In the genomic region with DNA sequence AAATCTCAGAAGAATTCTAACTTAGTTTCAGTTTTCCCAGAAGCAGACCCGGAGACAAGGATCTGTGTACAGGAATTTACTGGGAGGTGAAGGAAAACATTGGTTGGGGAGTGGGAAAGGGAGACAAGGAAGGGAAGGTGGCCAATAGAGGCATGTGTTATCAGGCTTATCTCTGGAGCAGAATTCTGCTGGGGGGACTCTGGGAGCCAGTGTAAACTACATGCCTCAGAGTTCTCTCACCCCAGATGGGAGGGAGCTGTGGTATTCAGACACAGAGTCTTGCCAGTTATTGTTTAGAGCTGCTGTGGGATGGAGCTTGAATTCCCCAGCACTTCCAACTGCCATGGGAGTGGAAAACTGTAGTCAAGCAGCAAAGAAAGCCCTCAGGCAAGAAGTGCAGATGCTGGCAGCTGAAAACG, we compare ENCODE assay signal across 13 cellular contexts. TPM values are rescaled to one million over a fixed set of nuclear protein-coding genes. Genes with fewer than 3 reads are reported as not detected.
DNase-seq lines count a peak whose midpoint lies in the region; ATAC-seq, FAIRE-seq and TF ChIP-seq lines count a peak whose summit lies in the region.
"Had no signal": no experiment of that assay in that cellular context is flagged by ENCODE, and none has a peak within 500 bp of the region (broad histone marks: within the 10 kb centered on the region; RNA-seq: fewer than 3 reads in every experiment).

No MANE protein-coding gene starts in this region.

- TF ChIP-seq POLR2A in K562 (conservative IDR thresholded peaks at IDR 0.05): no peak
- TF ChIP-seq POLR2A in GM12891 (IDR thresholded peaks at IDR 0.05; ENCODE audit: low read depth, low read length): no peak

- CTCF ChIA-PET in K562 (lab: Yijun Ruan, JAX; ENCODE audit: low intra/inter-chr PET ratio): no interaction called here

- 25% methylated on average over 2 of the region's 2 CpGs for WGBS in K562 (ENCODE audit: insufficient coverage, low coverage, missing lambda C conversion rate)
- 14% methylated on average over 2 of the region's 2 CpGs for WGBS in hepatocyte (ENCODE audit: low lambda C conversion rate, missing lambda C conversion rate)

- FAIRE-seq in K562 (lab: Jason Lieb, UNC): no peak
- no peak for FAIRE-seq in GM12891 (lab: Jason Lieb, UNC)

- peak; percentile 92 for DNase-seq in H4 (ENCODE audit: low spot score)
- no peak for DNase-seq in K562 (ENCODE audit: extremely low read depth in 1 of 4, low spot score in 3 of 4)
- DNase-seq in hepatocyte (ENCODE audit: low spot score): peak; percentile 63
- DNase-seq in GM20000 (ENCODE audit: low spot score): no peak
- DNase-seq in GM12891 (ENCODE audit: insufficient read length, low spot score): no peak
- DNase-seq in stimulated activated CD4-positive, alpha-beta T cell treated with anti-CD3 and anti-CD28 coated beads, Interleukin-4, amount 100 ng/mL, for 4 hours: no peak
- DNase-seq: activated CD8-positive, alpha-beta memory T cell treated with anti-CD3 and anti-CD28 coated beads, Interleukin-2, amount 10 ng/mL, durations not matched to agents 7 days and 5 days; endodermal cell; stimulated activated naive B cell treated with anti-CD40 and anti-IgM and Interleukin-4, amounts not matched to agents 10 μg/mL and 1 μg/mL and 100 μg/mL, for 72 hours had no signal

- H3K36me3 ChIP-seq in K562 (ENCODE audit: control insufficient read depth, insufficient read depth, low read length): peaks cover 4% of the 10 kb centered on the region; the same call in 1 of the 3 replicates
- H3K36me3 ChIP-seq in hepatocyte (replicated peaks; ENCODE audit: insufficient read depth, low read depth): no peaks in the 10 kb centered on the region
- H3K36me3 ChIP-seq in skeletal muscle tissue (ENCODE audit: control insufficient read depth in 3 of 3, insufficient read depth in 3 of 3, low read length in 3 of 3): peaks cover 1 to 2% (median 2%) of the 10 kb centered on the region in 3 donors

- H4K20me1 ChIP-seq in K562 (replicated peaks; ENCODE audit: control insufficient read depth, insufficient read depth, low read length): no peaks in the 10 kb centered on the region
- no peaks in the 10 kb centered on the region for H4K20me1 ChIP-seq in hepatocyte (ENCODE audit: insufficient read depth, poor library complexity, severe bottlenecking)

- BruUV-seq in K562 (replicated peaks; lab: Mats Ljungman, UMichigan): no TSS peak

- H3K27ac ChIP-seq in K562 (ENCODE audit: extremely low read depth, low read depth, low read length) (no peak overlapping the region), hepatocyte (peak overlapping the region; percentile 42), skeletal muscle tissue (ENCODE audit: low read depth, low read length) (peak overlapping the region; percentile 51)
- H3K27ac ChIP-seq: RWPE1 had no signal

- H3K9ac ChIP-seq in K562 (ENCODE audit: insufficient read depth in 1 of 2, low read depth in 2 of 2, low read length in 2 of 2) (peak overlapping the region in 1 of 2 experiments; percentile 6; a peak in 1 of 4 replicates), skeletal muscle tissue (ENCODE audit: low read depth in 1 of 3, low read length in 3 of 3) (peak overlapping the region in 1 of 3 donors; percentile 45)

- no peak for TF ChIP-seq RAD21 in K562 (CRISPR knock-in tag; conservative IDR thresholded peaks at IDR 0.05 in 1 of 2, IDR thresholded peaks at IDR 0.05 in 1 of 2)

- ATAC-seq in K562: peak; percentile 73
- ATAC-seq in GM18868 (IDR thresholded peaks at IDR 0.05; ENCODE audit: unreplicated experiment): no peak
- ATAC-seq: activated CD8-positive, alpha-beta memory T cell treated with anti-CD3 and anti-CD28 coated beads, Interleukin-2, amount 10 ng/mL, durations not matched to agents 7 days and 5 days; stimulated activated naive B cell treated with anti-CD40 and anti-IgM and Interleukin-4, amounts not matched to agents 10 μg/mL and 1 μg/mL and 100 μg/mL, for 72 hours had no signal

- intact Hi-C loops in K562 (cut with micrococcal nuclease): no loop called here

- H3K4me3 ChIP-seq in K562 (no peak overlapping the region), hepatocyte (no peak overlapping the region), skeletal muscle tissue (ENCODE audit: low read length in 3 of 3) (no peak overlapping the region)

- H3K4me1 ChIP-seq in K562 (replicated peaks in 1 of 2; ENCODE audit: control insufficient read depth in 2 of 2, insufficient read depth in 2 of 2, low read length in 2 of 2) (peaks cover 14% of the 10 kb centered on the region in 2 experiments; a peak in 4 of 5 replicates), hepatocyte (ENCODE audit: insufficient read depth) (peaks cover 9% of the 10 kb centered on the region), skeletal muscle tissue (ENCODE audit: control insufficient read depth in 3 of 3, insufficient read depth in 3 of 3, low read length in 3 of 3) (peaks cover 4 to 14% (median 9%) of the 10 kb centered on the region in 3 donors)

- no peaks in the 10 kb centered on the region for H3K9me2 ChIP-seq in hepatocyte (replicated peaks; ENCODE audit: insufficient read depth)

- POLR2A ChIA-PET in K562 (lab: Yijun Ruan, JAX): interaction anchor here (0.7 to 2.1 kb wide), 2 partner anchors 10 to 188 kb away, joined by 4 to 9 read pairs; no protein-coding TSS in a partner anchor

- H3K79me2 ChIP-seq in K562 (ENCODE audit: control insufficient read depth, insufficient read depth, low read length) (no peaks in the 10 kb centered on the region), hepatocyte (no peaks in the 10 kb centered on the region)

- H3K9me3 ChIP-seq in K562 (replicated peaks; ENCODE audit: control insufficient read depth, insufficient read depth, low read depth, low read length) (no peaks in the 10 kb centered on the region), hepatocyte (ENCODE audit: low read depth) (no peaks in the 10 kb centered on the region), skeletal muscle tissue (ENCODE audit: control insufficient read depth in 3 of 3, low read length in 3 of 3) (no peaks in the 10 kb centered on the region)

- no peak overlapping the region for H3K4me2 ChIP-seq in K562 (ENCODE audit: insufficient read depth, low read length)
- H3K4me2 ChIP-seq in hepatocyte: peak overlapping the region; percentile 54

- TF ChIP-seq CTCF in K562 (IDR thresholded peaks at IDR 0.05 in 2 of 3, conservative IDR thresholded peaks at IDR 0.05 in 1 of 3; ENCODE audit: insufficient read depth in 2 of 3, low read depth in 1 of 3, low read length in 3 of 3): no peak
- TF ChIP-seq CTCF in hepatocyte (IDR thresholded peaks at IDR 0.05; ENCODE audit: poor library complexity): no peak
- TF ChIP-seq CTCF in GM20000 (IDR thresholded peaks at IDR 0.05; ENCODE audit: extremely low read depth, missing control alignments): no peak

- H2AFZ ChIP-seq in K562 (ENCODE audit: low read depth, low read length) (no peak overlapping the region), hepatocyte (no peak overlapping the region)

- in situ Hi-C loops in K562 (cut with MboI): no loop called here

- H3K9me1 ChIP-seq in K562 (ENCODE audit: control insufficient read depth, insufficient read depth, low read length): no peaks in the 10 kb centered on the region

- H3K27me3 ChIP-seq in K562 (ENCODE audit: control insufficient read depth in 2 of 2, insufficient read depth in 2 of 2, low read length in 2 of 2): no peaks in the 10 kb centered on the region
- no peaks in the 10 kb centered on the region for H3K27me3 ChIP-seq in hepatocyte
- H3K27me3 ChIP-seq in skeletal muscle tissue (ENCODE audit: control insufficient read depth in 3 of 3, insufficient read depth in 3 of 3, low read length in 3 of 3): no peaks in the 10 kb centered on the region

- TF ChIP-seq EP300 in K562 (IDR thresholded peaks at IDR 0.05; ENCODE audit: low read length): no peak

RNA-seq across cellular contexts. Expression of gene DNPEP, which starts 19.0 kb away (rescaled TPM):
- total RNA-seq in H4 (2014; rRNA removed; shearing (Covaris generic)): 79.9 and 87.7 TPM in 2 replicates
- 68.2 and 175 TPM in 2 replicates for total RNA-seq in K562 (2011; cell fraction: chromatin; rRNA removed; ENCODE audit: low replicate concordance)
- 98.4 and 99.9 TPM in 2 replicates for total RNA-seq in K562 (2011; cell fraction: nucleolus; rRNA removed)
- total RNA-seq in K562 (2011; cell fraction: nucleoplasm; rRNA removed): 71.9 and 73.9 TPM in 2 replicates
- total RNA-seq in K562 (2014; rRNA removed): 37.5 and 62.2 TPM in 2 replicates
- total RNA-seq in K562 (2014; rRNA removed; fragmentation: Illumina TruSeq; extraction: Trizol): 28.3 and 38.1 TPM in 2 replicates
- total RNA-seq in K562 (2015; rRNA removed; fragmentation: Illumina TruSeq; extraction: Trizol): 44.0 and 45.5 TPM in 2 replicates
- 71.4 and 74.8 TPM in 2 replicates for total RNA-seq in K562 (2021)
- polyA plus RNA-seq in K562 (2011; rRNA removed): 52.5 and 66.6 TPM in 2 replicates
- polyA plus RNA-seq in K562 (2011; cell fraction: cytosol; rRNA removed): 71.9 and 131 TPM in 2 replicates
- 108 and 164 TPM in 2 replicates for polyA plus RNA-seq in K562 (2011; cell fraction: nucleus; rRNA removed)
- 78.1 and 85.3 TPM in 2 replicates for polyA plus RNA-seq in K562 (2012)
- 45.2 and 68.1 TPM in 2 replicates for polyA plus RNA-seq in K562 (2014; fragmentation: Illumina TruSeq; extraction: Trizol)
- polyA plus RNA-seq in K562 (2014; fragmentation: Nextera tagmentation; extraction: Ambion mirVana): 10 to 100 TPM; 34.6 to 53.2 TPM
- 61.3 and 70.4 TPM in 2 replicates for polyA plus RNA-seq in K562 (2014; rRNA removed)
- 24.7 and 36.5 TPM in 2 replicates for polyA minus RNA-seq in K562 (2011; rRNA and poly(A)+ RNA removed)
- 31.6 and 35.3 TPM in 2 replicates for polyA minus RNA-seq in K562 (2011; cell fraction: cytosol; rRNA and poly(A)+ RNA removed)
- polyA minus RNA-seq in K562 (2011; cell fraction: nucleus; rRNA and poly(A)+ RNA removed): 27.1 and 36.2 TPM in 2 replicates
- total RNA-seq in hepatocyte: 53.5 and 72.0 TPM in 2 replicates
- polyA plus RNA-seq in hepatocyte: 79.0 and 87.7 TPM in 2 replicates
- 25.1 TPM for total RNA-seq in skeletal muscle tissue
- 50.7 TPM for polyA plus RNA-seq in GM12891 (2012; ENCODE audit: low read depth, missing spikeins)

RNA-seq across cellular contexts. Expression of gene RESP18, which starts 36.2 kb away (rescaled TPM):
- not detected in 2 replicates for total RNA-seq in H4 (2014; rRNA removed; shearing (Covaris generic))
- not detected in 2 replicates for total RNA-seq in K562 (2011; cell fraction: chromatin; rRNA removed; ENCODE audit: low replicate concordance)
- total RNA-seq in K562 (2011; cell fraction: nucleolus; rRNA removed): not detected in 2 replicates
- total RNA-seq in K562 (2011; cell fraction: nucleoplasm; rRNA removed): not detected in 2 replicates
- not detected in 2 replicates for total RNA-seq in K562 (2014; rRNA removed)
- total RNA-seq in K562 (2014; rRNA removed; fragmentation: Illumina TruSeq; extraction: Trizol): not detected in 2 replicates
- total RNA-seq in K562 (2015; rRNA removed; fragmentation: Illumina TruSeq; extraction: Trizol): not detected in 2 replicates
- total RNA-seq in K562 (2021): not detected in 2 replicates
- not detected in 2 replicates for polyA plus RNA-seq in K562 (2011; rRNA removed)
- not detected in 2 replicates for polyA plus RNA-seq in K562 (2011; cell fraction: cytosol; rRNA removed)
- not detected in 2 replicates for polyA plus RNA-seq in K562 (2011; cell fraction: nucleus; rRNA removed)
- not detected in 2 replicates for polyA plus RNA-seq in K562 (2012)
- not detected in 2 replicates for polyA plus RNA-seq in K562 (2014; fragmentation: Illumina TruSeq; extraction: Trizol)
- polyA plus RNA-seq in K562 (2014; fragmentation: Nextera tagmentation; extraction: Ambion mirVana): not detected
- not detected in 2 replicates for polyA plus RNA-seq in K562 (2014; rRNA removed)
- polyA minus RNA-seq in K562 (2011; rRNA and poly(A)+ RNA removed): not detected in 2 replicates
- not detected in 2 replicates for polyA minus RNA-seq in K562 (2011; cell fraction: cytosol; rRNA and poly(A)+ RNA removed)
- polyA minus RNA-seq in K562 (2011; cell fraction: nucleus; rRNA and poly(A)+ RNA removed): not detected in 2 replicates
- total RNA-seq in hepatocyte: not detected in 2 replicates
- polyA plus RNA-seq in hepatocyte: not detected in 2 replicates
- total RNA-seq in skeletal muscle tissue: not detected
- polyA plus RNA-seq in GM12891 (2012; ENCODE audit: low read depth, missing spikeins): not detected
- total RNA-seq: activated CD8-positive, alpha-beta memory T cell treated with anti-CD3 and anti-CD28 coated beads, Interleukin-2, amount 10 ng/mL, durations not matched to agents 7 days and 5 days; endodermal cell; neural crest cell had no signal

RNA-seq across cellular contexts. Expression of gene DES, which starts 49.5 kb away (rescaled TPM):
- 0.68 and 1.2 TPM in 2 replicates for total RNA-seq in H4 (2014; rRNA removed; shearing (Covaris generic))
- total RNA-seq in K562 (2011; cell fraction: chromatin; rRNA removed; ENCODE audit: low replicate concordance): 4.9 and 11.0 TPM in 2 replicates
- total RNA-seq in K562 (2011; cell fraction: nucleolus; rRNA removed): 5.9 and 8.8 TPM in 2 replicates
- total RNA-seq in K562 (2011; cell fraction: nucleoplasm; rRNA removed): 5.4 and 9.5 TPM in 2 replicates
- total RNA-seq in K562 (2014; rRNA removed): 25.8 and 27.8 TPM in 2 replicates
- total RNA-seq in K562 (2014; rRNA removed; fragmentation: Illumina TruSeq; extraction: Trizol): 12.0 and 18.2 TPM in 2 replicates
- total RNA-seq in K562 (2015; rRNA removed; fragmentation: Illumina TruSeq; extraction: Trizol): 28.3 and 29.1 TPM in 2 replicates
- 17.4 and 21.9 TPM in 2 replicates for total RNA-seq in K562 (2021)
- 17.0 and 58.9 TPM in 2 replicates for polyA plus RNA-seq in K562 (2011; rRNA removed)
- 13.4 and 60.3 TPM in 2 replicates for polyA plus RNA-seq in K562 (2011; cell fraction: cytosol; rRNA removed)
- polyA plus RNA-seq in K562 (2011; cell fraction: nucleus; rRNA removed): 5.3 and 28.7 TPM in 2 replicates
- 21.4 and 54.5 TPM in 2 replicates for polyA plus RNA-seq in K562 (2012)
- 32.7 and 35.3 TPM in 2 replicates for polyA plus RNA-seq in K562 (2014; fragmentation: Illumina TruSeq; extraction: Trizol)
- 1 to 10 TPM; 2.5 to 4.0 TPM for polyA plus RNA-seq in K562 (2014; fragmentation: Nextera tagmentation; extraction: Ambion mirVana)
- 21.2 and 25.1 TPM in 2 replicates for polyA plus RNA-seq in K562 (2014; rRNA removed)
- 8.9 and 64.7 TPM in 2 replicates for polyA minus RNA-seq in K562 (2011; rRNA and poly(A)+ RNA removed)
- 5.5 and 26.3 TPM in 2 replicates for polyA minus RNA-seq in K562 (2011; cell fraction: cytosol; rRNA and poly(A)+ RNA removed)
- 3.0 and 5.9 TPM in 2 replicates for polyA minus RNA-seq in K562 (2011; cell fraction: nucleus; rRNA and poly(A)+ RNA removed)
- 103 and 114 TPM in 2 replicates for total RNA-seq in hepatocyte
- polyA plus RNA-seq in hepatocyte: 58.5 and 60.9 TPM in 2 replicates
- 3,588 TPM for total RNA-seq in skeletal muscle tissue
- polyA plus RNA-seq in GM12891 (2012; ENCODE audit: low read depth, missing spikeins): not detected
- total RNA-seq: activated CD8-positive, alpha-beta memory T cell treated with anti-CD3 and anti-CD28 coated beads, Interleukin-2, amount 10 ng/mL, durations not matched to agents 7 days and 5 days had no signal

RNA-seq across cellular contexts. Expression of gene PTPRN, which starts 59.5 kb away (rescaled TPM):
- total RNA-seq in H4 (2014; rRNA removed; shearing (Covaris generic)): 6.8 and 10.0 TPM in 2 replicates
- total RNA-seq in K562 (2011; cell fraction: chromatin; rRNA removed; ENCODE audit: low replicate concordance): 7.3 and 20.4 TPM in 2 replicates
- total RNA-seq in K562 (2011; cell fraction: nucleolus; rRNA removed): 5.5 and 20.2 TPM in 2 replicates
- total RNA-seq in K562 (2011; cell fraction: nucleoplasm; rRNA removed): 6.1 and 11.5 TPM in 2 replicates
- total RNA-seq in K562 (2014; rRNA removed) (0.45 and 0.53 TPM in 2 replicates), K562 (2014; rRNA removed; fragmentation: Illumina TruSeq; extraction: Trizol) (0.03 and 0.25 TPM in 2 replicates), K562 (2015; rRNA removed; fragmentation: Illumina TruSeq; extraction: Trizol) (0.23 and 0.40 TPM in 2 replicates), K562 (2021) (0.67 and 0.71 TPM in 2 replicates), hepatocyte (3.5 and 4.6 TPM in 2 replicates), skeletal muscle tissue (not detected)
- polyA plus RNA-seq in K562 (2011; rRNA removed) (1.2 and 2.4 TPM in 2 replicates), K562 (2014; fragmentation: Illumina TruSeq; extraction: Trizol) (0.30 and 0.93 TPM in 2 replicates), K562 (2014; fragmentation: Nextera tagmentation; extraction: Ambion mirVana) (under 1 TPM in 1 of 2 experiments, not detected in 1; 0.15 TPM), K562 (2014; rRNA removed) (0.98 and 1.3 TPM in 2 replicates), hepatocyte (9.8 and 9.9 TPM in 2 replicates)
- 1.2 and 6.3 TPM in 2 replicates for polyA plus RNA-seq in K562 (2011; cell fraction: cytosol; rRNA removed)
- polyA plus RNA-seq in K562 (2011; cell fraction: nucleus; rRNA removed): 3.5 and 11.2 TPM in 2 replicates
- polyA plus RNA-seq in K562 (2012): 1.2 and 1.7 TPM in 2 replicates
- polyA minus RNA-seq in K562 (2011; rRNA and poly(A)+ RNA removed): 0.90 and 1.6 TPM in 2 replicates
- polyA minus RNA-seq in K562 (2011; cell fraction: cytosol; rRNA and poly(A)+ RNA removed): 3.7 and 5.7 TPM in 2 replicates
- polyA minus RNA-seq in K562 (2011; cell fraction: nucleus; rRNA and poly(A)+ RNA removed): 0.67 and 3.2 TPM in 2 replicates
- 0.14 TPM for polyA plus RNA-seq in GM12891 (2012; ENCODE audit: low read depth, missing spikeins)

Comparison
In these comparisons a context has a peak if more than half of its experiments do, and no peak if none do; other contexts are left out.
1. DNase-seq: peak in H4 (single experiment) and hepatocyte (single experiment); none in K562 (0 of 4), GM20000 (single experiment), GM12891 (single experiment) and stimulated activated CD4-positive, alpha-beta T cell treated with anti-CD3 and anti-CD28 coated beads, Interleukin-4, amount 100 ng/mL, for 4 hours (0 of 2).
2. RNA of gene DES, which starts 49.5 kb away (total RNA-seq): 3,588 TPM in skeletal muscle tissue (single experiment); 103 to 114 TPM in hepatocyte, 4.9 to 29.1 TPM in K562 and 0.68 to 1.2 TPM in H4; every median in the first group is over 10 times any median in the second.